Comparison of ENCODE assay signal across 11 cellular contexts in the genomic region with DNA sequence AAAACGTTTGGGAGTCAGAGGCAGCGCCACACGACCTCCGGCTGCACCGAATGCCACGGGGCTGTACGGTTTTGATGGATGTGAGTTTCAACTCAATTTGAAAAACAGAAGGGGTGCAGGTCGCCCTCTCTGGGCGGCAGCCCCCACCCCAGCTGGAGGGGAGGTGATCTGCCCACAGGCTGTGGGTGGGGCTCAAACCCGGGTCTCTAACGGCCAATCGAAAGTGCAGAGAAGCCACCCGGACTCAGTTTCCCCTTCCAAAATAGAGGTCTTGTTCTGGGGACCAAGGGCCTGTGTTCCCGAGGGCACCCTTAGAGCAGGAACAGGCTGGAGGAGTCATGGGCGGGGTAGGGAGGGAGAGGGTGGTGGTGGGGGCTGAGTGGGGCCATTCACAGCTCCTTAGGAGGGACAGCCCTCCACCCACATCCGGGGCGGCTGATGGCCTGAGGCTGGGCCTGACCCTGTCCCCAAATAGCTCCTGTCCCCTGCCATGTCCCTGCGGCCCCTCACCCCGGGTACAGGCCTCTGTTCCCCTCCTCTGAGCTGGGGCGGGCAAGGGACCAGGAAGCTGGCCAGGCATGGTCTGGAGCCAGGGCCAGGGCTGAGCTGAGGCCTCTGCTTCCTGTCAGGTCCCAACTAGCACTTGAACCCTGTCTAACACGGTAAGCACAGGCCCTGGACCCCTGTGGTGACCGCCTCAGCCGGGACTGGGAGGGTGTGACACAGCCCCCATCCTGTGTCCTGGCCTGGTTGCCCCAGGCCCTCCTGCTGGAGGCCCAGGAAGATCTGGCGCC. TPM values are rescaled to one million over a fixed set of nuclear protein-coding genes. Genes with fewer than 3 reads are reported as not detected.
DNase-seq lines count a peak whose midpoint lies in the region; ATAC-seq and TF ChIP-seq lines count a peak whose summit lies in the region.
"Had no signal": no experiment of that assay in that cellular context is flagged by ENCODE, and none has a peak within 500 bp of the region (broad histone marks: within the 10 kb centered on the region; RNA-seq: fewer than 3 reads in every experiment).

No MANE protein-coding gene starts in this region.

- CTCF ChIA-PET in WTC11 (lab: Charles Lee), result interaction anchor here (1.2 to 1.6 kb wide), 2 partner anchors 20 to 57 kb away, joined by 3 to 5 read pairs; no protein-coding TSS in a partner anchor

- H3K4me1 ChIP-seq in right cardiac atrium (ENCODE audit: control insufficient read depth, insufficient read depth, low read length) (peaks cover 38% of the 10 kb centered on the region), rectal smooth muscle tissue (ENCODE audit: control insufficient read depth, insufficient read depth, low read length) (peaks cover 54% of the 10 kb centered on the region)

- H3K27me3 ChIP-seq in right cardiac atrium (ENCODE audit: control insufficient read depth, insufficient read depth), result no peaks in the 10 kb centered on the region
- no peaks in the 10 kb centered on the region for H3K27me3 ChIP-seq in rectal smooth muscle tissue (ENCODE audit: control insufficient read depth, insufficient read depth, low read length)

- H3K4me3 Mint-ChIP-seq in WTC11, result no peak overlapping the region

- no peaks in the 10 kb centered on the region for H3K27me3 Mint-ChIP-seq in WTC11 (ENCODE audit: low read depth)

- ATAC-seq in WTC11, result no peak
- ATAC-seq in right cardiac atrium, result peak in 1 of 2 donors; percentile 9
- ATAC-seq in HG02610 (IDR thresholded peaks at IDR 0.05; ENCODE audit: unreplicated experiment), result no peak
- no peak for ATAC-seq in HG02759 (IDR thresholded peaks at IDR 0.05; ENCODE audit: unreplicated experiment)
- no peak for ATAC-seq in HG02763 (IDR thresholded peaks at IDR 0.05; ENCODE audit: unreplicated experiment)
- no peak for ATAC-seq in HG03460 (IDR thresholded peaks at IDR 0.05; ENCODE audit: unreplicated experiment)

- H3K36me3 Mint-ChIP-seq in WTC11, result no peaks in the 10 kb centered on the region

- no peak for TF ChIP-seq CTCF in WTC11 (IDR thresholded peaks at IDR 0.05)

- no peaks in the 10 kb centered on the region for H3K36me3 ChIP-seq in rectal smooth muscle tissue (ENCODE audit: control insufficient read depth, insufficient read depth, low read length)

- H3K27ac ChIP-seq in right cardiac atrium (ENCODE audit: low read length) (peak overlapping the region; percentile 7), rectal smooth muscle tissue (ENCODE audit: low read depth, low read length) (peak overlapping the region; percentile 69)

- H3K9me3 Mint-ChIP-seq in WTC11, result no peaks in the 10 kb centered on the region; the same call in 1 of the 2 replicates

- POLR2A ChIA-PET in WTC11 (lab: Charles Lee), result interaction anchor here (0.8 kb wide), 1 partner anchor 10 kb away, joined by 5 read pairs; no protein-coding TSS in a partner anchor

- H3K4me3 ChIP-seq in right cardiac atrium (ENCODE audit: low read length), result no peak overlapping the region
- peak overlapping the region; percentile 19 for H3K4me3 ChIP-seq in rectal smooth muscle tissue (ENCODE audit: low read length)

- H3K27ac Mint-ChIP-seq in WTC11, result no peak overlapping the region; the same call in none of the 2 replicates

- H3K9me3 ChIP-seq in right cardiac atrium (ENCODE audit: control insufficient read depth, low read length), result no peaks in the 10 kb centered on the region

- H3K4me1 Mint-ChIP-seq in WTC11, result peaks cover 61% of the 10 kb centered on the region

- intact Hi-C loops in right cardiac atrium (cut with DNase I), result no loop called here

- H3K9ac ChIP-seq in rectal smooth muscle tissue (ENCODE audit: low read length), result no peak overlapping the region

- 52% methylated on average over 24 of the region's 24 CpGs for WGBS in right cardiac atrium

- DNase-seq in ELF-1 (ENCODE audit: low read depth, low spot score) (peak; percentile 72), WTC11 (ENCODE audit: low spot score) (no peak), right cardiac atrium (peak in 2 of 3 donors; percentile 82 to 86)
- DNase-seq: midbrain, NCI-H1092 treated with DMSO at 0.1 percent for 48 hours, NCI-H446 had no signal

TF ChIP-seq in WTC11, 78 proteins besides CTCF, POLR2A, EP300 and RAD21:
- TF ChIP-seq NFYB (CRISPR knock-in tag; conservative IDR thresholded peaks at IDR 0.05; ENCODE audit: low read depth) (no peak), FOXP1 (CRISPR knock-in tag; IDR thresholded peaks at IDR 0.05; ENCODE audit: borderline replicate concordance) (0 out of 2 replicates have a peak, but pooled peaks have one; percentile 28)

RNA-seq across cellular contexts. Expression of gene NOTCH1, which starts 22.6 kb away (rescaled TPM):
- 76.7 to 95.6 TPM (median 79.2 TPM) in 3 replicates for total RNA-seq in WTC11 (2021)
- 10 to 100 TPM; 20.4 to 31.9 (median 29.4) TPM for total RNA-seq in right cardiac atrium
- 10.8 TPM for polyA plus RNA-seq in right cardiac atrium
